8 cellular contexts compared by ENCODE assay signal in the genomic region with DNA sequence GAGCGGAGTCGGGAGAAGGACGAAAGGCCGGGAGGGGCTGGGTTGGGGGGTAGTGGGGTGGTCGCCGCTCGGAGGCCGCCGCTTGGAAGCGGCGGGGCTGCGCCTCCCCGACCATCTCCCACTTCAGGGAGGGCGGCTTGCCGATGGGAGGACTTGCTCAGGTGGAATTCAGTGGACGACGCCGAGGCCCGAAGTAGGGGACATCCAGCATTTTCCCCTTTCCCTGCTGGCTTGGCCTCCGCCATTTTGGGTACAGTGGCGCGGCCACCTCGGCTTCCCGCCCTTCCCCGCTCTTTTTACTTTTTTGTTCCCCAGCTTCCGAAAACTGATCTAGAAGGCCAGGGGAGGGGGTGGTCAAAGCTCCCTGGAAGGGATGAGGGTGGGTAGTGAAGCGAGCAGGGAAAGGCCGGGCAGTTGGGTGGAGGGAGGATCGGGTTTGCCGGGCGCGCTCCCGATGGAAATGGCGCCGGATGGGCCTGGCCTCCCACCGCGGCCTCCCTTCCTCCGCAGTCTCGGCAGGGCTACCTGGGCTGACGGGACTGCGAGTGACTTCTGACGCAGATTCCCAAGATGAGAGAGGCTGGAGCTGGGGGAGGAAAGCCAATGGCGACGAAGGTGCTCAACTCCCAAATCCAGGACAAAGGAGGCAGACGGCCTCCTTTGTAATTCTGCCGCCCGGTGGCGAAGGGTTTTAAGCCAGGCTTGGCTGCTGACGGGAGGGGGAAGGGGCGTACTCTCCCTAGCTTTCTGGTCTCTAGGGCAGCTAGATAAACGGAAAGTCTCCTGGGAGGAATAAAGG. TPM values are rescaled to one million over a fixed set of nuclear protein-coding genes. Genes with fewer than 3 reads are reported as not detected.
A peak's percentile ranks its signal among the peaks of the same experiment; 100 is the strongest.
DNase-seq lines count a peak whose midpoint lies in the region; ATAC-seq and TF ChIP-seq lines count a peak whose summit lies in the region.

A gene (minus strand): TSS at position 670 of the 799 bp plus-strand sequence. CDS start 26,084 bp downstream, outside the sequence.

- H3K9me3 ChIP-seq in SJCRH30 (replicated peaks) (no peaks in the 10 kb centered on the region), osteoblast (ENCODE audit: low read depth, low read length) (no peaks in the 10 kb centered on the region)

- H3K27ac Mint-ChIP-seq in GM23338: peak within 1 kb of the TSS; percentile 100
- peak within 1 kb of the TSS; percentile 98 to 100 for H3K27ac Mint-ChIP-seq in activated naive CD4-positive, alpha-beta T cell treated with anti-CD3 and anti-CD28 coated beads, Interleukin-2, amount 50 U/mL, for 72 hours

- no peak within 1 kb of the TSS for H2AFZ ChIP-seq in GM23338
- peak within 1 kb of the TSS; percentile 86 for H2AFZ ChIP-seq in osteoblast (ENCODE audit: low read length)

- peaks cover 49% of the 10 kb centered on the region for H3K4me1 Mint-ChIP-seq in GM23338

- H3F3A ChIP-seq in GM23338 (replicated peaks; ENCODE audit: low read depth): no peaks in the 10 kb centered on the region

- H3K27me3 ChIP-seq in GM23338 (ENCODE audit: insufficient read depth): no peaks in the 10 kb centered on the region
- no peaks in the 10 kb centered on the region for H3K27me3 ChIP-seq in SJCRH30
- no peaks in the 10 kb centered on the region for H3K27me3 ChIP-seq in osteoblast (ENCODE audit: insufficient read depth, low read length)

- intact Hi-C loops in head of caudate nucleus (cut with DNase I): loop anchor here (5.0 to 10.0 kb wide), 2 partner anchors 255 to 478 kb away; a partner anchor contains a TSS

- peaks cover 53% of the 10 kb centered on the region for H3K36me3 Mint-ChIP-seq in GM23338 (ENCODE audit: low read depth)
- H3K36me3 Mint-ChIP-seq in activated naive CD4-positive, alpha-beta T cell treated with anti-CD3 and anti-CD28 coated beads, Interleukin-2, amount 50 U/mL, for 72 hours: peaks cover 46 to 63% of the 10 kb centered on the region in 2 donors

- TF ChIP-seq CTCF in GM23338 (conservative IDR thresholded peaks at IDR 0.05; ENCODE audit: low read depth in 2 of 2) (peak; percentile 19 to 45; a peak in 2 of 4 replicates), osteoblast (IDR thresholded peaks at IDR 0.05; ENCODE audit: extremely low read depth, low read depth, low read length) (peak; percentile 48)

- H3K9me2 ChIP-seq in GM23338 (ENCODE audit: insufficient read depth): no peaks in the 10 kb centered on the region

- peak; percentile 58 for ATAC-seq in GM23338
- ATAC-seq in activated naive CD4-positive, alpha-beta T cell treated with anti-CD3 and anti-CD28 coated beads, Interleukin-2, amount 50 U/mL, for 72 hours: peak; percentile 24 to 34

- DNase-seq in DMS79 treated with DMSO at 0.1 percent for 48 hours (lab: John Stamatoyannopoulos, UW) (peak; percentile 35), GM23338 (ENCODE audit: low spot score) (peak; percentile 93), LoVo (ENCODE audit: low spot score) (peak; percentile 72), SJCRH30 (peak; percentile 78), head of caudate nucleus (peak; percentile 60 to 89 (median 76)), osteoblast (ENCODE audit: insufficient read length, low spot score, missing footprints) (peak; percentile 79)
- peak; percentile 66 to 75 for DNase-seq in activated naive CD4-positive, alpha-beta T cell treated with anti-CD3 and anti-CD28 coated beads, Interleukin-2, amount 50 U/mL, for 72 hours (ENCODE audit: low spot score in 2 of 2)

- H3K4me2 ChIP-seq in GM23338 (peak within 1 kb of the TSS; percentile 95), osteoblast (ENCODE audit: insufficient read depth, low read length) (peak within 1 kb of the TSS; percentile 92)

- H3K4me3 Mint-ChIP-seq in GM23338: peak within 1 kb of the TSS; percentile 99

- H3K27ac ChIP-seq in GM23338 (ENCODE audit: low read depth) (peak within 1 kb of the TSS; percentile 98), SJCRH30 (peak within 1 kb of the TSS; percentile 99), osteoblast (ENCODE audit: low read depth, low read length) (peak within 1 kb of the TSS; percentile 95), temporal lobe (ENCODE audit: low read depth, low read length) (peak within 1 kb of the TSS; percentile 99)

- H3K4me1 ChIP-seq in GM23338 (ENCODE audit: insufficient read depth) (peaks cover 37% of the 10 kb centered on the region), SJCRH30 (0 out of 2 replicates have a peak, but pooled peaks cover 2% of the 10 kb centered on the region), osteoblast (ENCODE audit: insufficient read depth, low read length) (peaks cover 65% of the 10 kb centered on the region)

- H3K4me3 ChIP-seq in GM23338 (peak within 1 kb of the TSS; percentile 73), SJCRH30 (peak within 1 kb of the TSS; percentile 93), osteoblast (ENCODE audit: insufficient read depth, low read length) (peak within 1 kb of the TSS; percentile 93)

- peaks cover 4% of the 10 kb centered on the region; the same call in 2 of the 3 replicates for H3K9me3 Mint-ChIP-seq in GM23338
- no peaks in the 10 kb centered on the region for H3K9me3 Mint-ChIP-seq in activated naive CD4-positive, alpha-beta T cell treated with anti-CD3 and anti-CD28 coated beads, Interleukin-2, amount 50 U/mL, for 72 hours

- H3K27me3 Mint-ChIP-seq in GM23338 (ENCODE audit: insufficient read depth, low read depth, poor library complexity): peaks cover 28% of the 10 kb centered on the region

- H3K36me3 ChIP-seq in GM23338 (ENCODE audit: insufficient read depth) (peaks cover 4% of the 10 kb centered on the region; the same call in 1 of the 2 replicates), SJCRH30 (peaks cover 26% of the 10 kb centered on the region), osteoblast (ENCODE audit: insufficient read depth, low read length) (peaks cover 5% of the 10 kb centered on the region)

- H4K20me1 ChIP-seq in GM23338 (replicated peaks; ENCODE audit: insufficient read depth) (peaks cover 39% of the 10 kb centered on the region), osteoblast (ENCODE audit: insufficient read depth, low read length) (peaks cover 50% of the 10 kb centered on the region)

- H3K79me2 ChIP-seq in GM23338 (replicated peaks; ENCODE audit: insufficient read depth) (peaks cover 52% of the 10 kb centered on the region), osteoblast (ENCODE audit: insufficient read depth, low read length) (peaks cover 65% of the 10 kb centered on the region)

TF ChIP-seq in GM23338, 12 proteins besides CTCF, POLR2A, EP300 and RAD21:
- TF ChIP-seq, protein P1, sequence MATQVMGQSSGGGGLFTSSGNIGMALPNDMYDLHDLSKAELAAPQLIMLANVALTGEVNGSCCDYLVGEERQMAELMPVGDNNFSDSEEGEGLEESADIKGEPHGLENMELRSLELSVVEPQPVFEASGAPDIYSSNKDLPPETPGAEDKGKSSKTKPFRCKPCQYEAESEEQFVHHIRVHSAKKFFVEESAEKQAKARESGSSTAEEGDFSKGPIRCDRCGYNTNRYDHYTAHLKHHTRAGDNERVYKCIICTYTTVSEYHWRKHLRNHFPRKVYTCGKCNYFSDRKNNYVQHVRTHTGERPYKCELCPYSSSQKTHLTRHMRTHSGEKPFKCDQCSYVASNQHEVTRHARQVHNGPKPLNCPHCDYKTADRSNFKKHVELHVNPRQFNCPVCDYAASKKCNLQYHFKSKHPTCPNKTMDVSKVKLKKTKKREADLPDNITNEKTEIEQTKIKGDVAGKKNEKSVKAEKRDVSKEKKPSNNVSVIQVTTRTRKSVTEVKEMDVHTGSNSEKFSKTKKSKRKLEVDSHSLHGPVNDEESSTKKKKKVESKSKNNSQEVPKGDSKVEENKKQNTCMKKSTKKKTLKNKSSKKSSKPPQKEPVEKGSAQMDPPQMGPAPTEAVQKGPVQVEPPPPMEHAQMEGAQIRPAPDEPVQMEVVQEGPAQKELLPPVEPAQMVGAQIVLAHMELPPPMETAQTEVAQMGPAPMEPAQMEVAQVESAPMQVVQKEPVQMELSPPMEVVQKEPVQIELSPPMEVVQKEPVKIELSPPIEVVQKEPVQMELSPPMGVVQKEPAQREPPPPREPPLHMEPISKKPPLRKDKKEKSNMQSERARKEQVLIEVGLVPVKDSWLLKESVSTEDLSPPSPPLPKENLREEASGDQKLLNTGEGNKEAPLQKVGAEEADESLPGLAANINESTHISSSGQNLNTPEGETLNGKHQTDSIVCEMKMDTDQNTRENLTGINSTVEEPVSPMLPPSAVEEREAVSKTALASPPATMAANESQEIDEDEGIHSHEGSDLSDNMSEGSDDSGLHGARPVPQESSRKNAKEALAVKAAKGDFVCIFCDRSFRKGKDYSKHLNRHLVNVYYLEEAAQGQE (IDR thresholded peaks at IDR 0.05; ENCODE audit: unreplicated experiment): peak; percentile 13
- TF ChIP-seq POLR2AphosphoS5 (IDR thresholded peaks at IDR 0.05; ENCODE audit: low read depth) (peak; percentile 58), CREB1 (CRISPR knock-in tag; IDR thresholded peaks at IDR 0.05; ENCODE audit: low read depth) (peak; percentile 63), STAT1 (IDR thresholded peaks at IDR 0.05; ENCODE audit: unreplicated experiment) (no peak), ZNF331 (CRISPR knock-in tag; IDR thresholded peaks at IDR 0.05; ENCODE audit: low read depth) (no peak)
- TF ChIP-seq, protein P2, sequence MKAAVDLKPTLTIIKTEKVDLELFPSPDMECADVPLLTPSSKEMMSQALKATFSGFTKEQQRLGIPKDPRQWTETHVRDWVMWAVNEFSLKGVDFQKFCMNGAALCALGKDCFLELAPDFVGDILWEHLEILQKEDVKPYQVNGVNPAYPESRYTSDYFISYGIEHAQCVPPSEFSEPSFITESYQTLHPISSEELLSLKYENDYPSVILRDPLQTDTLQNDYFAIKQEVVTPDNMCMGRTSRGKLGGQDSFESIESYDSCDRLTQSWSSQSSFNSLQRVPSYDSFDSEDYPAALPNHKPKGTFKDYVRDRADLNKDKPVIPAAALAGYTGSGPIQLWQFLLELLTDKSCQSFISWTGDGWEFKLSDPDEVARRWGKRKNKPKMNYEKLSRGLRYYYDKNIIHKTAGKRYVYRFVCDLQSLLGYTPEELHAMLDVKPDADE (IDR thresholded peaks at IDR 0.05): no peak

RNA-seq across cellular contexts. Expression of the gene that starts here (rescaled TPM):
- 0.90 and 1.2 TPM in 2 replicates for total RNA-seq in GM23338 (2014; rRNA removed; shearing (Covaris generic))
- polyA plus RNA-seq in GM23338 (2016; fragmentation: Nextera tagmentation; extraction: Ambion mirVana): 1.1 and 1.5 TPM in 2 replicates
- 0.36 and 0.89 TPM in 2 replicates for total RNA-seq in SJCRH30 (2014; rRNA removed; shearing (Covaris generic))
- 1 to 10 TPM in 1 of 2 donors, under 1 TPM in 1; 0.34 to 1.7 TPM for total RNA-seq in activated naive CD4-positive, alpha-beta T cell treated with anti-CD3 and anti-CD28 coated beads, Interleukin-2, amount 50 U/mL, for 72 hours
- total RNA-seq in osteoblast: 13.4 and 14.1 TPM in 2 replicates
- total RNA-seq in temporal lobe: 5.4 TPM

Comparison
In these comparisons a context has a peak if more than half of its experiments do, and no peak if none do; other contexts are left out.
1. Peak in every context shown above with its lines: DNase-seq, ATAC-seq, H3K4me3 ChIP-seq and H3K27ac ChIP-seq.
2. Peak in DNase-seq, H3K4me3 ChIP-seq and H3K27ac ChIP-seq in SJCRH30; RNA of the gene not detected or under 1 TPM.
3. DNase-seq: peak in every context shown above with its lines; median percentile 93 in GM23338; 79 in osteoblast; 78 in SJCRH30; 76 in head of caudate nucleus; 72 in LoVo; 70 in activated naive CD4-positive, alpha-beta T cell treated with anti-CD3 and anti-CD28 coated beads, Interleukin-2, amount 50 U/mL, for 72 hours; 35 in DMS79 treated with DMSO at 0.1 percent for 48 hours.